Comparison of ENCODE assay signal across 2 cellular contexts in the genomic region with DNA sequence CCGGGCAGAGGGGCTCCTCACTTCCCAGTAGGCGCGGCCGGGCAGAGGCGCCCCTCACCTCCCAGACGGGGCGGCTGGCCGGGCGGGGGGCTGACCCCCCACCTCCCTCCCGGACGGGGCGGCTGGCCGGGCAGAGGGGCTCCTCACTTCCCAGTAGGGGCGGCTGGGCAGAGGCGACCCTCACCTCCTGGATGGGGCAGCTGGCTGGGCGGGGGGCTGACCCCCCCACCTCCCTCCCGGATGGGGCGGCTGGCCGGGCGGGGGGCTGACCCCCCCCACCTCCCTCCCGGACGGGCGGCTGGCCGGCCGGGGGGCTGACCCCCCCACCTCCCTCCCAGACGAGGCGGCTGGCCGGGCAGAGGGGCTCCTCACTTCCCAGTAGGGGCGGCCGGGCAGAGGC. TPM values are rescaled to one million over a fixed set of nuclear protein-coding genes. Genes with fewer than 3 reads are reported as not detected.
"Had no signal": no experiment of that assay in that cellular context is flagged by ENCODE, and none has a peak within 500 bp of the region (broad histone marks: within the 10 kb centered on the region; RNA-seq: fewer than 3 reads in every experiment).

No MANE protein-coding gene starts in this region.

RNA-seq across cellular contexts. Expression of a gene that starts 20.6 kb away (rescaled TPM):
- total RNA-seq: G401, GM12878 had no signal
